ENCODE assay signal across 17 cellular contexts in the genomic region with DNA sequence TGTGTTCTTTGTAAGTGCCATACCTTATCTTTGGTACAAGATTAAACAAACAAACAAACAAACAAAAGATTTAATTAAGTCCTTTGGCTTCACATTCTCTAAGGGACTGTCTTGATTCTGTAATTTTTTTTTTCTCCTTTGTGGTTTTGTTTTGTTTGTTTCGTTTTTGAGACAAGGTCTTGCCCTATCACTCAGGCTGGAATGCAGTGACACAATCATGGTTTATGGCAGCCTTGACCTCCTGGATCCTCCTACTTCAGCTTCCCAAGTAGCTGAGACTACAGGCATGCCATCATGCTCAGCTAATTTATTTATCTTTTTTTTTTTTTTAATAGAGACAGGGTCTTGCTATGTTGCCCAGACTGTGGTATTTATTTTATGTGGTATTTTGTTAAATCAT.
A peak's percentile ranks its signal among the peaks of the same experiment; 100 is the strongest.
DNase-seq lines count a peak whose midpoint lies in the region; ATAC-seq, FAIRE-seq and TF ChIP-seq lines count a peak whose summit lies in the region.
"Had no signal": no experiment of that assay in that cellular context is flagged by ENCODE, and none has a peak within 500 bp of the region (broad histone marks: within the 10 kb centered on the region; RNA-seq: fewer than 3 reads in every experiment).

No MANE protein-coding gene starts in this region.

- H3K9me3 ChIP-seq in GM12878 (replicated peaks; ENCODE audit: control insufficient read depth, insufficient read depth, low read length) (no peaks in the 10 kb centered on the region; the same call in 1 of the 3 replicates), upper lobe of left lung (no peaks in the 10 kb centered on the region)
- H3K9me3 ChIP-seq: A549, neutrophil, stomach had no signal

- peaks cover 0 to 11% of the 10 kb centered on the region in 2 experiments; a peak in 1 of 4 replicates for H3K36me3 ChIP-seq in GM12878 (ENCODE audit: control insufficient read depth in 2 of 2, insufficient read depth in 2 of 2, low read length in 1 of 2)
- H3K36me3 ChIP-seq in kidney epithelial cell (ENCODE audit: control insufficient read depth, insufficient read depth, low read length), result no peaks in the 10 kb centered on the region
- H3K36me3 ChIP-seq in upper lobe of left lung, result peaks cover 0 to 3% (median 0%) of the 10 kb centered on the region in 4 donors
- H3K36me3 ChIP-seq: neutrophil had no signal

- H2AFZ ChIP-seq in GM12878 (ENCODE audit: control insufficient read depth, low read depth, low read length), result no peak overlapping the region

- 64% methylated on average over 1 of the region's 1 CpG for WGBS in GM12878 (ENCODE audit: insufficient coverage, insufficient replicate concordance, low lambda C conversion rate, missing lambda C conversion rate)
- WGBS in upper lobe of left lung, 2 donors, result 32 to 44% methylated on average over 1 of the region's 1 CpG

- no peak for DNase-seq in activated T-cell treated with anti-CD3 and anti-CD28 coated beads, Interleukin-2, amount 50 U/mL, for 72 hours
- no peak for DNase-seq in activated T-cell treated with anti-CD3 and anti-CD28 coated beads, Interleukin-2, amount 50 U/mL, for 1 hour
- DNase-seq in GM12878 (ENCODE audit: low read depth, low spot score) (no peak), kidney epithelial cell (ENCODE audit: low read depth) (peak; percentile 60), upper lobe of left lung (no peak), urothelium cell line (ENCODE audit: low spot score) (no peak)
- DNase-seq: amygdala, NCI-H2029, stomach, T-helper 9 cell had no signal

- peaks cover 10 to 12% of the 10 kb centered on the region in 2 donors for H3K36me3 Mint-ChIP-seq in activated T-cell treated with anti-CD3 and anti-CD28 coated beads, Interleukin-2, amount 50 U/mL, for 72 hours (ENCODE audit: insufficient read depth in 2 of 2)

- H3K4me1 Mint-ChIP-seq in activated T-cell treated with anti-CD3 and anti-CD28 coated beads, Interleukin-2, amount 50 U/mL, for 72 hours (ENCODE audit: low read depth), result peaks cover 32% of the 10 kb centered on the region

- peaks cover 1% of the 10 kb centered on the region for H3K79me2 ChIP-seq in GM12878 (ENCODE audit: control insufficient read depth, insufficient read depth, low read length)

- SMC1A ChIA-PET in GM12878 (lab: Charles Lee; ENCODE audit: uncharacterized antibody, unreplicated experiment), result interaction anchor here (0.9 to 1.3 kb wide), 3 partner anchors 9 to 134 kb away, joined by 3 to 4 read pairs (median 3); no protein-coding TSS in a partner anchor

- RAD21 ChIA-PET in GM12878 (lab: Charles Lee; ENCODE audit: unreplicated experiment), result no interaction called here

- ATAC-seq in activated T-cell treated with anti-CD3 and anti-CD28 coated beads, Interleukin-2, amount 50 U/mL, for 72 hours (replicated peaks in 1 of 2), result no peak
- ATAC-seq in GM12878 (peak; percentile 32; the same call in 1 of the 3 replicates), upper lobe of left lung (ENCODE audit: low FRiP score in 2 of 2) (peak; percentile 42 to 59), HG02571 (IDR thresholded peaks at IDR 0.05; ENCODE audit: unreplicated experiment) (no peak), HG03175 (IDR thresholded peaks at IDR 0.05; ENCODE audit: unreplicated experiment) (no peak)

- CTCF ChIA-PET in GM12878 (lab: Yijun Ruan, JAX), result no interaction called here

- no peaks in the 10 kb centered on the region for H3K9me3 Mint-ChIP-seq in activated T-cell treated with anti-CD3 and anti-CD28 coated beads, Interleukin-2, amount 50 U/mL, for 72 hours

- no peak for TF ChIP-seq RAD21 in GM12878 (IDR thresholded peaks at IDR 0.05; ENCODE audit: insufficient read depth, low read depth, low read length)

- H3K27ac ChIP-seq in GM12878 (ENCODE audit: control insufficient read depth, insufficient read depth) (no peak overlapping the region), upper lobe of left lung (no peak overlapping the region)
- H3K27ac ChIP-seq: A549, neutrophil, stomach had no signal

- H3K27me3 ChIP-seq in GM12878 (replicated peaks in 1 of 2; ENCODE audit: control insufficient read depth in 2 of 2, insufficient read depth in 2 of 2, low read length in 1 of 2) (no peaks in the 10 kb centered on the region), kidney epithelial cell (ENCODE audit: control insufficient read depth, insufficient read depth, low read length) (no peaks in the 10 kb centered on the region), upper lobe of left lung (no peaks in the 10 kb centered on the region)
- H3K27me3 ChIP-seq: neutrophil, stomach had no signal

- POLR2A ChIA-PET in GM12878 (lab: Charles Lee), result no interaction called here

- FAIRE-seq in GM12878 (lab: Jason Lieb, UNC) (no peak), urothelium cell line (lab: Jason Lieb, UNC) (no peak)
- FAIRE-seq: A549, endometrium, HTR-8/SVneo, keratinocyte had no signal

- no peaks in the 10 kb centered on the region for H4K20me1 ChIP-seq in GM12878 (ENCODE audit: control insufficient read depth, insufficient read depth)

- intact Hi-C loops in GM12878 (cut with micrococcal nuclease; ENCODE audit: unreplicated experiment), result no loop called here

- H3K4me1 ChIP-seq in GM12878 (ENCODE audit: control insufficient read depth, insufficient read depth, low read length) (no peaks in the 10 kb centered on the region), upper lobe of left lung (no peaks in the 10 kb centered on the region)

- no peak for TF ChIP-seq CTCF in GM12878 (IDR thresholded peaks at IDR 0.05 in 2 of 3, conservative IDR thresholded peaks at IDR 0.05 in 1 of 3; ENCODE audit: control insufficient read depth in 2 of 3, extremely low read depth in 1 of 3, insufficient read depth in 1 of 3, low read depth in 3 of 3, low read length in 3 of 3)
- TF ChIP-seq CTCF in kidney epithelial cell (IDR thresholded peaks at IDR 0.05; ENCODE audit: insufficient read depth, low read length, poor library complexity, severe bottlenecking), result no peak
- no peak for TF ChIP-seq CTCF in upper lobe of left lung (IDR thresholded peaks at IDR 0.05)

- no TSS peak for BruUV-seq in GM12878 (replicated peaks; lab: Mats Ljungman, UMichigan)

- TF ChIP-seq EP300 in GM12878 (IDR thresholded peaks at IDR 0.05; ENCODE audit: borderline replicate concordance in 1 of 2, control insufficient read depth in 1 of 2, low read depth in 2 of 2, low read length in 2 of 2) (no peak), upper lobe of left lung (IDR thresholded peaks at IDR 0.05) (no peak)

- H3K4me2 ChIP-seq in GM12878 (ENCODE audit: control insufficient read depth, insufficient read depth), result no peak overlapping the region
- H3K4me2 ChIP-seq: A549 had no signal

- no peak overlapping the region for H3K9ac ChIP-seq in GM12878 (ENCODE audit: control insufficient read depth, insufficient read depth, low read length)

- TF ChIP-seq POLR2A in GM12878 (IDR thresholded peaks at IDR 0.05; ENCODE audit: low read depth, low read length) (no peak), upper lobe of left lung (IDR thresholded peaks at IDR 0.05) (no peak)

- in situ Hi-C loops in GM12878 (cut with MboI), result no loop called here

- no peaks in the 10 kb centered on the region for H3K27me3 Mint-ChIP-seq in activated T-cell treated with anti-CD3 and anti-CD28 coated beads, Interleukin-2, amount 50 U/mL, for 72 hours (ENCODE audit: low read depth)

- no peak overlapping the region for H3K4me3 Mint-ChIP-seq in activated T-cell treated with anti-CD3 and anti-CD28 coated beads, Interleukin-2, amount 50 U/mL, for 72 hours

- no peak overlapping the region for H3K4me3 ChIP-seq in GM12878
- H3K4me3 ChIP-seq in kidney epithelial cell (ENCODE audit: low read depth, low read length), result no peak overlapping the region
- H3K4me3 ChIP-seq in upper lobe of left lung, result no peak overlapping the region
- H3K4me3 ChIP-seq: A549, stomach had no signal

- peak overlapping the region; percentile 58 for H3K27ac Mint-ChIP-seq in activated T-cell treated with anti-CD3 and anti-CD28 coated beads, Interleukin-2, amount 50 U/mL, for 72 hours

TF ChIP-seq in GM12878, 131 proteins besides CTCF, POLR2A, EP300 and RAD21 (continues in another document):
- TF ChIP-seq KDM1A (IDR thresholded peaks at IDR 0.05; ENCODE audit: borderline replicate concordance), result no peak
- TF ChIP-seq NFIC (IDR thresholded peaks at IDR 0.05; ENCODE audit: low read depth, low read length), result no peak
- TF ChIP-seq, protein P1, sequence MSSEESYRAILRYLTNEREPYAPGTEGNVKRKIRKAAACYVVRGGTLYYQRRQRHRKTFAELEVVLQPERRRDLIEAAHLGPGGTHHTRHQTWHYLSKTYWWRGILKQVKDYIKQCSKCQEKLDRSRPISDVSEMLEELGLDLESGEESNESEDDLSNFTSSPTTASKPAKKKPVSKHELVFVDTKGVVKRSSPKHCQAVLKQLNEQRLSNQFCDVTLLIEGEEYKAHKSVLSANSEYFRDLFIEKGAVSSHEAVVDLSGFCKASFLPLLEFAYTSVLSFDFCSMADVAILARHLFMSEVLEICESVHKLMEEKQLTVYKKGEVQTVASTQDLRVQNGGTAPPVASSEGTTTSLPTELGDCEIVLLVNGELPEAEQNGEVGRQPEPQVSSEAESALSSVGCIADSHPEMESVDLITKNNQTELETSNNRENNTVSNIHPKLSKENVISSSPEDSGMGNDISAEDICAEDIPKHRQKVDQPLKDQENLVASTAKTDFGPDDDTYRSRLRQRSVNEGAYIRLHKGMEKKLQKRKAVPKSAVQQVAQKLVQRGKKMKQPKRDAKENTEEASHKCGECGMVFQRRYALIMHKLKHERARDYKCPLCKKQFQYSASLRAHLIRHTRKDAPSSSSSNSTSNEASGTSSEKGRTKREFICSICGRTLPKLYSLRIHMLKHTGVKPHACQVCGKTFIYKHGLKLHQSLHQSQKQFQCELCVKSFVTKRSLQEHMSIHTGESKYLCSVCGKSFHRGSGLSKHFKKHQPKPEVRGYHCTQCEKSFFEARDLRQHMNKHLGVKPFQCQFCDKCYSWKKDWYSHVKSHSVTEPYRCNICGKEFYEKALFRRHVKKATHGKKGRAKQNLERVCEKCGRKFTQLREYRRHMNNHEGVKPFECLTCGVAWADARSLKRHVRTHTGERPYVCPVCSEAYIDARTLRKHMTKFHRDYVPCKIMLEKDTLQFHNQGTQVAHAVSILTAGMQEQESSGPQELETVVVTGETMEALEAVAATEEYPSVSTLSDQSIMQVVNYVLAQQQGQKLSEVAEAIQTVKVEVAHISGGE (CRISPR knock-in tag; IDR thresholded peaks at IDR 0.05), result no peak
- TF ChIP-seq ZNF622 (IDR thresholded peaks at IDR 0.05), result no peak
- TF ChIP-seq BHLHE40 (IDR thresholded peaks at IDR 0.05; ENCODE audit: borderline replicate concordance in 1 of 2, low read depth in 2 of 2, low read length in 1 of 2), result no peak
- TF ChIP-seq, protein P2, sequence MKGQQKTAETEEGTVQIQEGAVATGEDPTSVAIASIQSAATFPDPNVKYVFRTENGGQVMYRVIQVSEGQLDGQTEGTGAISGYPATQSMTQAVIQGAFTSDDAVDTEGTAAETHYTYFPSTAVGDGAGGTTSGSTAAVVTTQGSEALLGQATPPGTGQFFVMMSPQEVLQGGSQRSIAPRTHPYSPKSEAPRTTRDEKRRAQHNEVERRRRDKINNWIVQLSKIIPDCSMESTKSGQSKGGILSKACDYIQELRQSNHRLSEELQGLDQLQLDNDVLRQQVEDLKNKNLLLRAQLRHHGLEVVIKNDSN (IDR thresholded peaks at IDR 0.05; ENCODE audit: borderline replicate concordance, extremely low read length, insufficient read depth, low read depth, low read length), result no peak

Comparison
In these comparisons a context has a peak if more than half of its experiments do, and no peak if none do; other contexts are left out.
1. ATAC-seq: peak in GM12878 (single experiment) and upper lobe of left lung (2 of 2); none in activated T-cell treated with anti-CD3 and anti-CD28 coated beads, Interleukin-2, amount 50 U/mL, for 72 hours (0 of 2), HG02571 (single experiment) and HG03175 (single experiment).